Comparison of ENCODE assay signal across 24 cellular contexts in genomic region chr3:58256511-58256910, GRCh38. TPM values are rescaled to one million over a fixed set of nuclear protein-coding genes. Genes with fewer than 3 reads are reported as not detected.
"Had no signal": no experiment of that assay in that cellular context is flagged by ENCODE, and none has a peak within 500 bp of the region (broad histone marks: within the 10 kb centered on the region; RNA-seq: fewer than 3 reads in every experiment).

No MANE protein-coding gene starts in this region.

- H3K36me3 ChIP-seq: SJSA1 had no signal

- H3K27me3 ChIP-seq: SJSA1 had no signal

- H3K27ac ChIP-seq: KMS-11, SJSA1, SK-N-MC had no signal

- H3K9ac ChIP-seq: KMS-11 had no signal

- H3K9me3 ChIP-seq: SJSA1 had no signal

- DNase-seq: IMR-90, Kasumi-1, MM.1S, NCI-H1092 treated with DMSO at 0.1 percent for 48 hours, NCI-H1436, NCI-H187, NCI-H2029, NCI-H2081 treated with DMSO at 0.1 percent for 48 hours, NCI-H2171, NCI-H226, NCI-H446, NCI-H510A, NCI-H524 treated with DMSO at 0.1 percent for 48 hours, NCI-H69, NCI-H774, Right ventricle myocardium superior, RPMI8226, SIG-M5 had no signal

- H3K4me3 ChIP-seq: SJSA1, SK-N-MC had no signal

- ATAC-seq: HepG2 had no signal

RNA-seq across cellular contexts. Expression of gene DNASE1L3, which starts 45.7 kb away (rescaled TPM):
- total RNA-seq: HT1080, IMR-90, M059J, SJSA1 had no signal
- polyA plus RNA-seq: IMR-90 had no signal
